ENCODE assay signal across 8 cellular contexts in genomic region chr1:205484985-205485967, GRCh38.
DNase-seq lines count a peak whose midpoint lies in the region; ATAC-seq lines count a peak whose summit lies in the region.

No MANE protein-coding gene starts in this region.

- peak overlapping the region; percentile 54 for H3K27ac Mint-ChIP-seq in central memory CD8-positive, alpha-beta T cell (ENCODE audit: low read depth)

- peaks cover 52% of the 10 kb centered on the region for H3K4me1 Mint-ChIP-seq in central memory CD8-positive, alpha-beta T cell

- peaks cover 20% of the 10 kb centered on the region for H3K27me3 Mint-ChIP-seq in central memory CD8-positive, alpha-beta T cell

- peak; percentile 54 for ATAC-seq in HG02981 (IDR thresholded peaks at IDR 0.05; ENCODE audit: unreplicated experiment)
- ATAC-seq in activated CD4-positive, CD25-positive, alpha-beta regulatory T cell treated with anti-CD3 and anti-CD28 coated beads, Interleukin-2, amount 50 U/mL, for 24 hours, result peak; percentile 50 to 51
- ATAC-seq in central memory CD8-positive, alpha-beta T cell (replicated peaks; ENCODE audit: extremely low read depth, poor library complexity, severe bottlenecking), result peak; percentile 38
- ATAC-seq in HG03159 (IDR thresholded peaks at IDR 0.05; ENCODE audit: unreplicated experiment), result no peak

- H3K9me3 Mint-ChIP-seq in central memory CD8-positive, alpha-beta T cell, result no peaks in the 10 kb centered on the region

- peak; percentile 92 for DNase-seq in DMS 273 treated with DMSO at 0.1 percent for 48 hours (lab: John Stamatoyannopoulos, UW)
- peak; percentile 73 to 88 for DNase-seq in NCI-H446 (lab: John Stamatoyannopoulos, UW)
- DNase-seq in central memory CD8-positive, alpha-beta T cell (ENCODE audit: low spot score in 2 of 2), result peak; percentile 54 to 70
- DNase-seq in left kidney (ENCODE audit: low read depth, low spot score), result peak; percentile 91
- peak; percentile 64 for DNase-seq in stimulated activated CD4-positive, alpha-beta T cell treated with anti-CD3 and anti-CD28 coated beads, Interleukin-4, amount 100 ng/mL, for 24 hours

- H3K36me3 Mint-ChIP-seq in central memory CD8-positive, alpha-beta T cell (ENCODE audit: insufficient read depth), result peaks cover 10% of the 10 kb centered on the region

- H3K4me3 Mint-ChIP-seq in central memory CD8-positive, alpha-beta T cell, result no peak overlapping the region
